Comparison of ENCODE assay signal across 18 cellular contexts in genomic region chr21:32155226-32155625, GRCh38.
DNase-seq lines count a peak whose midpoint lies in the region; ATAC-seq, FAIRE-seq and TF ChIP-seq lines count a peak whose summit lies in the region.
"Had no signal": no experiment of that assay in that cellular context is flagged by ENCODE, and none has a peak within 500 bp of the region (broad histone marks: within the 10 kb centered on the region; RNA-seq: fewer than 3 reads in every experiment).

No MANE protein-coding gene starts in this region.

- H3K27me3 ChIP-seq in GM23338 (ENCODE audit: insufficient read depth), result no peaks in the 10 kb centered on the region
- no peaks in the 10 kb centered on the region for H3K27me3 ChIP-seq in MM.1S (replicated peaks; ENCODE audit: insufficient read depth, low read length)
- H3K27me3 ChIP-seq in H1 (replicated peaks in 1 of 4; ENCODE audit: control insufficient read depth in 3 of 4, extremely low read depth in 1 of 4, insufficient read depth in 3 of 4, low read length in 3 of 4), result no peaks in the 10 kb centered on the region
- no peaks in the 10 kb centered on the region for H3K27me3 ChIP-seq in psoas muscle (ENCODE audit: insufficient read depth in 3 of 3, low read length in 2 of 3)
- H3K27me3 ChIP-seq in right atrium auricular region, result no peaks in the 10 kb centered on the region
- H3K27me3 ChIP-seq: BLaER1 had no signal

- H3K79me2 ChIP-seq in GM23338 (replicated peaks; ENCODE audit: insufficient read depth), result no peaks in the 10 kb centered on the region
- H3K79me2 ChIP-seq in MM.1S (ENCODE audit: low read length), result no peaks in the 10 kb centered on the region
- no peaks in the 10 kb centered on the region for H3K79me2 ChIP-seq in H1 (ENCODE audit: control insufficient read depth in 1 of 2, insufficient read depth in 2 of 2, low read length in 2 of 2)

- no peak overlapping the region for H4K91ac ChIP-seq in H1 (replicated peaks; ENCODE audit: insufficient read length, low read length)

- H3K79me1 ChIP-seq in H1 (ENCODE audit: low read depth, low read length), result no peaks in the 10 kb centered on the region

- H3K36me3 Mint-ChIP-seq in GM23338 (ENCODE audit: low read depth), result no peaks in the 10 kb centered on the region
- H3K36me3 Mint-ChIP-seq: CD4-positive, CD25-positive, alpha-beta regulatory T cell; CD8-positive, alpha-beta T cell had no signal

- no peak overlapping the region for H3K18ac ChIP-seq in H1 (ENCODE audit: extremely low read depth, low read length)

- FAIRE-seq in H1 (lab: Jason Lieb, UNC), result no peak
- FAIRE-seq: G401.6, GM12892, H54 had no signal

- H4K5ac ChIP-seq in H1 (ENCODE audit: insufficient read length, low read depth, low read length), result no peak overlapping the region

- H3K4me3 ChIP-seq in GM23338, result no peak overlapping the region
- no peak overlapping the region for H3K4me3 ChIP-seq in MM.1S (ENCODE audit: low read length)
- no peak overlapping the region for H3K4me3 ChIP-seq in H1 (ENCODE audit: extremely low read depth in 1 of 4, insufficient read depth in 2 of 4, low read depth in 3 of 4, low read length in 4 of 4)
- H3K4me3 ChIP-seq in psoas muscle, result no peak overlapping the region
- no peak overlapping the region for H3K4me3 ChIP-seq in right atrium auricular region
- H3K4me3 ChIP-seq: BLaER1, GM23248 had no signal

- no peak overlapping the region for H2BK5ac ChIP-seq in H1 (ENCODE audit: low read depth, low read length)

- no peak overlapping the region for H3K14ac ChIP-seq in H1 (ENCODE audit: insufficient read length)

- H2AFZ ChIP-seq in GM23338 (no peak overlapping the region), MM.1S (ENCODE audit: low read length) (no peak overlapping the region), H1 (ENCODE audit: low read length) (no peak overlapping the region)
- H2AFZ ChIP-seq: GM23248 had no signal

- H3K9me3 ChIP-seq in MM.1S (replicated peaks; ENCODE audit: insufficient read depth, low read length) (no peaks in the 10 kb centered on the region), H1 (ENCODE audit: insufficient read depth in 2 of 2, low read depth in 1 of 2, low read length in 1 of 2) (no peaks in the 10 kb centered on the region), psoas muscle (no peaks in the 10 kb centered on the region), right atrium auricular region (no peaks in the 10 kb centered on the region)
- H3K9me3 ChIP-seq: BLaER1, Caco-2 had no signal

- H3K9me2 ChIP-seq in GM23338 (ENCODE audit: insufficient read depth) (no peaks in the 10 kb centered on the region), MM.1S (replicated peaks; ENCODE audit: insufficient read depth, low read length) (no peaks in the 10 kb centered on the region)

- no peak overlapping the region for H3K4me3 Mint-ChIP-seq in GM23338
- H3K4me3 Mint-ChIP-seq: CD4-positive, CD25-positive, alpha-beta regulatory T cell; CD8-positive, alpha-beta T cell had no signal

- 0 out of 2 replicates have a peak overlapping the region, but pooled peaks have one; percentile 88 for H2BK20ac ChIP-seq in H1 (ENCODE audit: low read length)

- peak overlapping the region; percentile 38; the same call in 1 of the 2 replicates for H3K27ac Mint-ChIP-seq in GM23338
- H3K27ac Mint-ChIP-seq: CD4-positive, CD25-positive, alpha-beta regulatory T cell; CD8-positive, alpha-beta T cell had no signal

- H3K4me2 ChIP-seq in GM23338 (peak overlapping the region; percentile 31; the same call in 1 of the 2 replicates), MM.1S (ENCODE audit: low read depth, low read length) (peak overlapping the region; percentile 11; the same call in 1 of the 2 replicates), H1 (ENCODE audit: insufficient read depth in 1 of 2, low read depth in 2 of 2, low read length in 2 of 2) (no peak overlapping the region)
- H3K4me2 ChIP-seq: BLaER1 had no signal

- H4K8ac ChIP-seq in H1 (ENCODE audit: extremely low read depth, insufficient read depth, low read length), result no peak overlapping the region

- ATAC-seq in GM23338 (no peak), GM19351 (IDR thresholded peaks at IDR 0.05; ENCODE audit: unreplicated experiment) (no peak), psoas muscle (no peak)
- ATAC-seq: CD8-positive, alpha-beta T cell had no signal

- H2BK15ac ChIP-seq in H1 (ENCODE audit: low read length), result no peak overlapping the region

- CTCF ChIA-PET in H1 (lab: Charles Lee; ENCODE audit: partially characterized antibody), result interaction anchor here (1.0 kb wide), 1 partner anchor 60 kb away, joined by 3 read pairs; no protein-coding TSS in a partner anchor

- H2BK120ac ChIP-seq in H1 (replicated peaks; ENCODE audit: low read depth, low read length), result peak overlapping the region; percentile 33

- H3K4ac ChIP-seq in H1 (replicated peaks; ENCODE audit: insufficient read length, low read depth, low read length), result no peak overlapping the region

- peaks cover 3% of the 10 kb centered on the region for H3K27me3 Mint-ChIP-seq in GM23338 (ENCODE audit: insufficient read depth, low read depth, poor library complexity)

- no peak overlapping the region for H3K27ac ChIP-seq in GM23338 (ENCODE audit: low read depth)
- no peak overlapping the region for H3K27ac ChIP-seq in MM.1S (ENCODE audit: low read length)
- H3K27ac ChIP-seq in H1 (ENCODE audit: low read depth, low read length), result no peak overlapping the region
- no peak overlapping the region for H3K27ac ChIP-seq in psoas muscle
- H3K27ac ChIP-seq in right atrium auricular region, result no peak overlapping the region
- H3K27ac ChIP-seq: BLaER1, C4-2B, GM23248 had no signal

- H3F3A ChIP-seq in GM23338 (replicated peaks; ENCODE audit: low read depth), result no peaks in the 10 kb centered on the region
- H3F3A ChIP-seq in MM.1S (ENCODE audit: insufficient read depth, low read length), result no peaks in the 10 kb centered on the region

- H3K36me3 ChIP-seq in GM23338 (ENCODE audit: insufficient read depth) (no peaks in the 10 kb centered on the region), MM.1S (replicated peaks; ENCODE audit: insufficient read depth, low read length) (no peaks in the 10 kb centered on the region), H1 (ENCODE audit: control insufficient read depth in 2 of 4, insufficient read depth in 4 of 4, low read length in 3 of 4) (no peaks in the 10 kb centered on the region), psoas muscle (ENCODE audit: insufficient read depth in 1 of 2, low read depth in 1 of 2) (no peaks in the 10 kb centered on the region), right atrium auricular region (no peaks in the 10 kb centered on the region)
- H3K36me3 ChIP-seq: BLaER1 had no signal

- no peak overlapping the region for H2AK5ac ChIP-seq in H1 (ENCODE audit: low read depth, low read length)

- peaks cover 34% of the 10 kb centered on the region for H3K4me1 Mint-ChIP-seq in GM23338
- H3K4me1 Mint-ChIP-seq: CD4-positive, CD25-positive, alpha-beta regulatory T cell had no signal

- H3K23me2 ChIP-seq in H1 (ENCODE audit: low read depth, low read length), result no peaks in the 10 kb centered on the region

- H3K23ac ChIP-seq in H1 (ENCODE audit: insufficient read length), result no peak overlapping the region

- 97% methylated on average over 2 of the region's 2 CpGs; no CpG with 5 or more reads in 1 of the 2 experiments for WGBS in H1 (ENCODE audit: extremely low coverage in 1 of 2, insufficient coverage in 1 of 2, insufficient read length in 1 of 2, insufficient replicate concordance in 2 of 2, low coverage in 1 of 2, low lambda C conversion rate in 2 of 2, missing lambda C conversion rate in 1 of 2), 2 experiments
- 78 to 80% (median 80%) methylated on average over 2 of the region's 2 CpGs for WGBS in psoas muscle, 3 donors

- TF ChIP-seq POLR2A in H1 (IDR thresholded peaks at IDR 0.05; ENCODE audit: control extremely low read depth in 1 of 2, low read depth in 2 of 2, low read length in 2 of 2), result no peak

- H4K20me1 ChIP-seq in GM23338 (replicated peaks; ENCODE audit: insufficient read depth) (no peaks in the 10 kb centered on the region), MM.1S (ENCODE audit: insufficient read depth, low read length) (no peaks in the 10 kb centered on the region), H1 (replicated peaks in 1 of 2; ENCODE audit: control insufficient read depth in 1 of 2, insufficient read depth in 2 of 2, low read length in 2 of 2) (no peaks in the 10 kb centered on the region)
- H4K20me1 ChIP-seq: BLaER1 had no signal

- intact Hi-C loops in psoas muscle (cut with DNase I), result no loop called here

- H3K56ac ChIP-seq in H1 (replicated peaks; ENCODE audit: insufficient read length, low read depth, low read length), result no peak overlapping the region

- H3K9ac ChIP-seq in MM.1S (ENCODE audit: low read length) (no peak overlapping the region), H1 (replicated peaks in 1 of 4; ENCODE audit: extremely low read depth in 1 of 4, low read depth in 3 of 4, low read length in 3 of 4) (no peak overlapping the region)
- H3K9ac ChIP-seq: BLaER1, GM23248 had no signal

- TF ChIP-seq RAD21 in H1 (IDR thresholded peaks at IDR 0.05 in 1 of 2, conservative IDR thresholded peaks at IDR 0.05 in 1 of 2; ENCODE audit: low read depth in 2 of 2, low read length in 2 of 2), result no peak

- no peaks in the 10 kb centered on the region; the same call in 2 of the 3 replicates for H3K9me3 Mint-ChIP-seq in GM23338
- H3K9me3 Mint-ChIP-seq: CD4-positive, CD25-positive, alpha-beta regulatory T cell; CD8-positive, alpha-beta T cell had no signal

- H2BK12ac ChIP-seq in H1 (ENCODE audit: low read depth, low read length), result peak overlapping the region; percentile 50; the same call in 1 of the 2 replicates

- DNase-seq in GM23338 (ENCODE audit: low spot score) (no peak), MM.1S (no peak), H1 (ENCODE audit: low read depth in 1 of 2, low spot score in 2 of 2) (no peak), psoas muscle (no peak), right atrium auricular region (ENCODE audit: low spot score) (no peak)
- DNase-seq: Caco-2; CD4-positive, CD25-positive, alpha-beta regulatory T cell; CD8-positive, alpha-beta T cell; DMS153; DND-41; GM23248; HCEC 1CT had no signal

- H3K4me1 ChIP-seq in GM23338 (ENCODE audit: insufficient read depth) (peaks cover 44% of the 10 kb centered on the region), MM.1S (ENCODE audit: low read length) (peaks cover 14% of the 10 kb centered on the region), H1 (replicated peaks in 1 of 4; ENCODE audit: control insufficient read depth in 3 of 4, insufficient read depth in 4 of 4, low read length in 3 of 4) (peaks cover 0 to 3% (median 1%) of the 10 kb centered on the region in 4 experiments; a peak in 2 of 7 replicates), psoas muscle (no peaks in the 10 kb centered on the region), right atrium auricular region (no peaks in the 10 kb centered on the region)
- H3K4me1 ChIP-seq: BLaER1, Caco-2 had no signal

- no peak for TF ChIP-seq CTCF in GM23338 (conservative IDR thresholded peaks at IDR 0.05; ENCODE audit: low read depth in 2 of 2)
- TF ChIP-seq CTCF in MM.1S (IDR thresholded peaks at IDR 0.05; ENCODE audit: low read length), result no peak
- TF ChIP-seq CTCF in H1 (IDR thresholded peaks at IDR 0.05; ENCODE audit: control extremely low read depth in 1 of 3, insufficient read depth in 1 of 3, low read depth in 1 of 3, low read length in 3 of 3), result no peak
- no peak for TF ChIP-seq CTCF in psoas muscle (IDR thresholded peaks at IDR 0.05)
- TF ChIP-seq CTCF in right atrium auricular region (IDR thresholded peaks at IDR 0.05), result no peak

- POLR2A ChIA-PET in H1 (lab: Charles Lee; ENCODE audit: partially characterized antibody), result no interaction called here

- TF ChIP-seq EP300 in H1 (IDR thresholded peaks at IDR 0.05; ENCODE audit: borderline replicate concordance in 1 of 2, low read depth in 2 of 2, low read length in 2 of 2), result no peak

Comparison
In these comparisons a context has a peak if more than half of its experiments do, and no peak if none do; other contexts are left out.
1. H3K4me2 ChIP-seq: peak in GM23338 (single experiment) and MM.1S (single experiment); none in H1 (0 of 2).